ENCODE assay signal across 11 cellular contexts in genomic region chr3:64945171-64945684, GRCh38.
A peak's percentile ranks its signal among the peaks of the same experiment; 100 is the strongest.
DNase-seq lines count a peak whose midpoint lies in the region; ATAC-seq and TF ChIP-seq lines count a peak whose summit lies in the region.
"Had no signal": no experiment of that assay in that cellular context is flagged by ENCODE, and none has a peak within 500 bp of the region (broad histone marks: within the 10 kb centered on the region; RNA-seq: fewer than 3 reads in every experiment).

No MANE protein-coding gene starts in this region.

- POLR2A ChIA-PET in GM10248 (lab: Yijun Ruan, JAX) = no interaction called here

- no peak for TF ChIP-seq CTCF in fibroblast of villous mesenchyme (IDR thresholded peaks at IDR 0.05; ENCODE audit: insufficient read depth, low read depth, low read length)
- no peak for TF ChIP-seq CTCF in nephron progenitor cell (IDR thresholded peaks at IDR 0.05)
- TF ChIP-seq CTCF in uterus (IDR thresholded peaks at IDR 0.05) = no peak
- TF ChIP-seq CTCF in GM10248 (IDR thresholded peaks at IDR 0.05; ENCODE audit: control extremely low read depth, extremely low read depth, low read depth, missing control alignments) = no peak

- peak overlapping the region; percentile 58 for H3K4me3 Mint-ChIP-seq in nephron progenitor cell
- H3K4me3 Mint-ChIP-seq: activated naive CD4-positive, alpha-beta T cell treated with anti-CD3 and anti-CD28 coated beads, Interleukin-2, amount 50 U/mL, for 24 hours; stimulated activated naive CD8-positive, alpha-beta T cell treated with anti-CD3 and anti-CD28 coated beads, Interleukin-15, amount 100 ng/mL, for 72 hours had no signal

- intact Hi-C loops in uterus (cut with DNase I; ENCODE audit: low total_unique reads) = no loop called here

- no peaks in the 10 kb centered on the region for H3K9me3 ChIP-seq in uterus

- no peak for ATAC-seq in GM18498 (IDR thresholded peaks at IDR 0.05; ENCODE audit: unreplicated experiment)
- ATAC-seq: stimulated activated naive CD8-positive, alpha-beta T cell treated with anti-CD3 and anti-CD28 coated beads, Interleukin-15, amount 100 ng/mL, for 72 hours had no signal

- H3K36me3 ChIP-seq in uterus = no peaks in the 10 kb centered on the region

- peaks cover 6 to 8% of the 10 kb centered on the region in 2 donors for H3K4me1 ChIP-seq in uterus

- H3K4me3 ChIP-seq in fibroblast of villous mesenchyme (ENCODE audit: low read depth, low read length) (no peak overlapping the region), uterus (no peak overlapping the region)

- CTCF ChIA-PET in GM10248 (lab: Yijun Ruan, JAX) = interaction anchor here (1.1 to 1.4 kb wide), 2 partner anchors 15 to 21 kb away, joined by 3 read pairs; no protein-coding TSS in a partner anchor

- H3K27ac Mint-ChIP-seq in nephron progenitor cell = peak overlapping the region; percentile 97
- H3K27ac Mint-ChIP-seq: activated naive CD4-positive, alpha-beta T cell treated with anti-CD3 and anti-CD28 coated beads, Interleukin-2, amount 50 U/mL, for 24 hours; stimulated activated naive CD8-positive, alpha-beta T cell treated with anti-CD3 and anti-CD28 coated beads, Interleukin-15, amount 100 ng/mL, for 72 hours had no signal

- no peaks in the 10 kb centered on the region for H3K36me3 Mint-ChIP-seq in nephron progenitor cell (ENCODE audit: low read depth)
- H3K36me3 Mint-ChIP-seq: activated naive CD4-positive, alpha-beta T cell treated with anti-CD3 and anti-CD28 coated beads, Interleukin-2, amount 50 U/mL, for 24 hours had no signal

- H3K27me3 ChIP-seq in uterus = no peaks in the 10 kb centered on the region

- no peak for TF ChIP-seq POLR2A in uterus (IDR thresholded peaks at IDR 0.05)

- DNase-seq in NCI-H1694 (lab: John Stamatoyannopoulos, UW) = peak; percentile 1
- DNase-seq in NCI-H1694 treated with DMSO at 0.1 percent for 48 hours (lab: John Stamatoyannopoulos, UW) = no peak
- DNase-seq in fibroblast of villous mesenchyme (ENCODE audit: low read depth) = peak; percentile 28
- peak; percentile 26 for DNase-seq in nephron progenitor cell
- peak; percentile 60 to 70 for DNase-seq in uterus
- DNase-seq in GM10248 (ENCODE audit: extremely low spot score) = no peak
- DNase-seq in stimulated activated naive CD4-positive, alpha-beta T cell (lab: John Stamatoyannopoulos, UW) = no peak
- DNase-seq: activated CD4-positive, CD25-positive, alpha-beta regulatory T cell; stimulated activated naive CD8-positive, alpha-beta T cell treated with anti-CD3 and anti-CD28 coated beads, Interleukin-15, amount 100 ng/mL, for 72 hours had no signal

- H3K4me1 Mint-ChIP-seq in nephron progenitor cell = peaks cover 41% of the 10 kb centered on the region
- H3K4me1 Mint-ChIP-seq: activated naive CD4-positive, alpha-beta T cell treated with anti-CD3 and anti-CD28 coated beads, Interleukin-2, amount 50 U/mL, for 24 hours; stimulated activated naive CD8-positive, alpha-beta T cell treated with anti-CD3 and anti-CD28 coated beads, Interleukin-15, amount 100 ng/mL, for 72 hours had no signal

- no peaks in the 10 kb centered on the region for H3K9me3 Mint-ChIP-seq in nephron progenitor cell

- H3K27ac ChIP-seq in uterus = peak overlapping the region; percentile 56 to 79

- H3K27me3 Mint-ChIP-seq in nephron progenitor cell (ENCODE audit: low read depth, poor library complexity) = peaks cover 1% of the 10 kb centered on the region
- H3K27me3 Mint-ChIP-seq: activated naive CD4-positive, alpha-beta T cell treated with anti-CD3 and anti-CD28 coated beads, Interleukin-2, amount 50 U/mL, for 24 hours; stimulated activated naive CD8-positive, alpha-beta T cell treated with anti-CD3 and anti-CD28 coated beads, Interleukin-15, amount 100 ng/mL, for 72 hours had no signal

Comparison
In these comparisons a context has a peak if more than half of its experiments do, and no peak if none do; other contexts are left out.
1. DNase-seq: peak in NCI-H1694 (single experiment), fibroblast of villous mesenchyme (single experiment), nephron progenitor cell (single experiment) and uterus (2 of 2); none in NCI-H1694 treated with DMSO at 0.1 percent for 48 hours (single experiment), GM10248 (single experiment) and stimulated activated naive CD4-positive, alpha-beta T cell (0 of 6).